ENCODE assay signal across 14 cellular contexts in the genomic region with DNA sequence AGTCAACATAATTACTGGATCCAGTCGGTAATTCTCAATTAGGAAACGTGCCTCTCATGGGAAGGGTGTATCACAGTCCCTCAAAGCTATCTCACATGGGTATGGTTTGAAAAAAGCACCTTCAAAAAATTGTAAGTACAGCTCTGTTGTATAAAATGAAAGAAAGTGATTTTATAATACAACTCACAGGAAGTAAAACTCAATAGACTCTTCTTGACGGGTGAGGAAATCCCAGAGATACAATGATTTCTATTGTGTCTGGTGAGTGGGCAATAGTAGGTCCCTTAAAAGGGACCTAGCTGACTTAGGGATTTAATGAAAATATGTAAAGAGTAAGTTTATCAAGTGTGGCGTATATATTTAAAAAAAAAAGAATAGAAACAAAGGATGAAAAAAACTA. TPM values are rescaled to one million over a fixed set of nuclear protein-coding genes. Genes with fewer than 3 reads are reported as not detected.
A peak's percentile ranks its signal among the peaks of the same experiment; 100 is the strongest.
DNase-seq lines count a peak whose midpoint lies in the region; ATAC-seq and TF ChIP-seq lines count a peak whose summit lies in the region.
"Had no signal": no experiment of that assay in that cellular context is flagged by ENCODE, and none has a peak within 500 bp of the region (broad histone marks: within the 10 kb centered on the region; RNA-seq: fewer than 3 reads in every experiment).

No MANE protein-coding gene starts in this region.

- H4K20me1 ChIP-seq in Loucy (ENCODE audit: insufficient read depth, low read length, poor library complexity, severe bottlenecking) = peaks cover 46% of the 10 kb centered on the region

- intact Hi-C loops in CD8-positive, alpha-beta T cell (cut with DNase I, micrococcal nuclease) = loop anchor here (1.0 to 2.0 kb wide), 2 partner anchors 26 to 27 kb away; partner anchors contain the start of gene TASOR2 (in 1 of the 2)

- DNase-seq in CD8-positive, alpha-beta T cell = no peak
- DNase-seq in dermis blood vessel endothelial cell = peak; percentile 48
- no peak for DNase-seq in neural crest cell (ENCODE audit: low read depth, low spot score)
- DNase-seq in SKM-1 treated with dmso at 0.1 percent for 144 hours (lab: John Stamatoyannopoulos, UW; ENCODE audit: unreplicated experiment) = no peak
- no peak for DNase-seq in anterior cingulate cortex (lab: John Stamatoyannopoulos, UW)
- no peak for DNase-seq in AG20443 (ENCODE audit: low spot score)
- DNase-seq: activated naive CD4-positive, alpha-beta T cell; effector CD4-positive, alpha-beta T cell; hypothalamus had no signal

- H3K4me1 ChIP-seq in CD8-positive, alpha-beta T cell (ENCODE audit: insufficient read depth, low read length) = peaks cover 41% of the 10 kb centered on the region
- peaks cover 29% of the 10 kb centered on the region for H3K4me1 ChIP-seq in Loucy (ENCODE audit: insufficient read depth, low read length, poor library complexity, severe bottlenecking)

- POLR2A ChIA-PET in CD8-positive, alpha-beta T cell (lab: Charles Lee) = interaction anchor here (1.4 kb wide), 1 partner anchor 20 kb away, joined by 3 read pairs; no protein-coding TSS in a partner anchor

- peak overlapping the region; percentile 78 for H3K4me3 Mint-ChIP-seq in CD8-positive, alpha-beta T cell
- H3K4me3 Mint-ChIP-seq in neural crest cell = peak overlapping the region; percentile 12

- H3K4me2 ChIP-seq in Loucy (ENCODE audit: low read depth, low read length, poor library complexity, severe bottlenecking) = peak overlapping the region; percentile 73

- H3K4me1 Mint-ChIP-seq in CD8-positive, alpha-beta T cell (ENCODE audit: low read depth) = peaks cover 71% of the 10 kb centered on the region
- peaks cover 26% of the 10 kb centered on the region for H3K4me1 Mint-ChIP-seq in neural crest cell

- no peaks in the 10 kb centered on the region for H3K36me3 ChIP-seq in CD8-positive, alpha-beta T cell (ENCODE audit: insufficient read depth, low read length)
- no peaks in the 10 kb centered on the region; the same call in 1 of the 2 replicates for H3K36me3 ChIP-seq in Loucy (ENCODE audit: insufficient read depth, low read length)

- H3F3A ChIP-seq in Loucy (ENCODE audit: low read depth) = no peaks in the 10 kb centered on the region

- H3K79me2 ChIP-seq in Loucy (ENCODE audit: insufficient read depth, low read length) = peaks cover 96% of the 10 kb centered on the region

- H3K27me3 ChIP-seq in CD8-positive, alpha-beta T cell (ENCODE audit: insufficient read depth, low read length) = no peaks in the 10 kb centered on the region
- no peaks in the 10 kb centered on the region for H3K27me3 ChIP-seq in Loucy (ENCODE audit: insufficient read depth, low read length, poor library complexity, severe bottlenecking)

- no peaks in the 10 kb centered on the region for H3K9me3 ChIP-seq in CD8-positive, alpha-beta T cell (ENCODE audit: low read length)
- no peaks in the 10 kb centered on the region for H3K9me3 ChIP-seq in Loucy (ENCODE audit: insufficient read depth, low read depth, low read length)

- no peak overlapping the region for H3K27ac ChIP-seq in CD8-positive, alpha-beta T cell (ENCODE audit: low read depth, low read length)
- H3K27ac ChIP-seq: VCaP had no signal

- no peaks in the 10 kb centered on the region for H3K27me3 Mint-ChIP-seq in CD8-positive, alpha-beta T cell (ENCODE audit: low read depth)
- H3K27me3 Mint-ChIP-seq in neural crest cell (ENCODE audit: low read depth) = no peaks in the 10 kb centered on the region

- no peak overlapping the region for H2AFZ ChIP-seq in Loucy (ENCODE audit: low read length)

- H3K9me3 Mint-ChIP-seq in CD8-positive, alpha-beta T cell = peaks cover 1% of the 10 kb centered on the region
- no peaks in the 10 kb centered on the region for H3K9me3 Mint-ChIP-seq in neural crest cell

- TF ChIP-seq CTCF in CD8-positive, alpha-beta T cell (IDR thresholded peaks at IDR 0.05) = no peak
- TF ChIP-seq CTCF in Loucy (conservative IDR thresholded peaks at IDR 0.05; ENCODE audit: low read length) (no peak), neural crest cell (conservative IDR thresholded peaks at IDR 0.05) (no peak)

- peak overlapping the region; percentile 7 for H3K4me3 ChIP-seq in CD8-positive, alpha-beta T cell (ENCODE audit: low read depth, low read length)
- peak overlapping the region; percentile 42 for H3K4me3 ChIP-seq in Loucy (ENCODE audit: low read length, poor library complexity, severe bottlenecking)
- H3K4me3 ChIP-seq: K562 had no signal

- no peaks in the 10 kb centered on the region for H3K9me2 ChIP-seq in Loucy (replicated peaks; ENCODE audit: low read depth, low read length)

- H3K27ac Mint-ChIP-seq in CD8-positive, alpha-beta T cell = peak overlapping the region; percentile 78
- peak overlapping the region; percentile 68 for H3K27ac Mint-ChIP-seq in neural crest cell (ENCODE audit: unreplicated experiment)

- peak overlapping the region; percentile 3 for H3K9ac ChIP-seq in Loucy (ENCODE audit: low read depth, low read length, poor library complexity, severe bottlenecking)

- ATAC-seq in CD8-positive, alpha-beta T cell = peak; percentile 54
- no peak for ATAC-seq in GM19397 (IDR thresholded peaks at IDR 0.05; ENCODE audit: unreplicated experiment)
- ATAC-seq: HCT116 had no signal

- CTCF ChIA-PET in CD8-positive, alpha-beta T cell (lab: Charles Lee) = interaction anchor here (0.6 to 1.0 kb wide), 3 partner anchors 20 to 302 kb away, joined by 3 read pairs; no protein-coding TSS in a partner anchor

- peaks cover 14% of the 10 kb centered on the region for H3K36me3 Mint-ChIP-seq in CD8-positive, alpha-beta T cell
- H3K36me3 Mint-ChIP-seq in neural crest cell (ENCODE audit: low read depth) = no peaks in the 10 kb centered on the region

RNA-seq across cellular contexts. Expression of gene TASOR2, which starts 27.0 kb away (rescaled TPM):
- total RNA-seq in CD8-positive, alpha-beta T cell = 10 to 100 TPM; 52.7 to 61.2 TPM
- total RNA-seq in dermis blood vessel endothelial cell (81.7 and 82.4 TPM in 2 replicates), neural crest cell (49.1 and 49.8 TPM in 2 replicates)

RNA-seq across cellular contexts. Expression of gene ASB13, which starts 45.2 kb away (rescaled TPM):
- 1 to 10 TPM; 1.6 to 1.9 TPM for total RNA-seq in CD8-positive, alpha-beta T cell
- total RNA-seq in dermis blood vessel endothelial cell (17.5 and 17.6 TPM in 2 replicates), neural crest cell (40.8 and 41.0 TPM in 2 replicates)
